ENCODE assay signal across 1 cellular context in genomic region chr20:12925214-12925755, GRCh38.
TF ChIP-seq lines count a peak whose summit lies in the region.

No MANE protein-coding gene starts in this region.

TF ChIP-seq in GM12878, 131 proteins besides CTCF, POLR2A, EP300 and RAD21 (continued from another document):
- TF ChIP-seq E2F8 (IDR thresholded peaks at IDR 0.05; ENCODE audit: low read depth, partially characterized antibody) (no peak), KDM1A (IDR thresholded peaks at IDR 0.05; ENCODE audit: borderline replicate concordance) (no peak), ZNF207 (IDR thresholded peaks at IDR 0.05; ENCODE audit: borderline replicate concordance) (no peak), E4F1 (IDR thresholded peaks at IDR 0.05; ENCODE audit: borderline replicate concordance, partially characterized antibody) (no peak), FOXM1 (IDR thresholded peaks at IDR 0.05; ENCODE audit: low read depth, low read length) (no peak), KLF5 (IDR thresholded peaks at IDR 0.05; ENCODE audit: partially characterized antibody) (no peak), FOS (IDR thresholded peaks at IDR 0.05; ENCODE audit: borderline replicate concordance, extremely low read depth, insufficient read length) (no peak), CEBPZ (IDR thresholded peaks at IDR 0.05; ENCODE audit: low read depth, low read length) (no peak), TCF12 (IDR thresholded peaks at IDR 0.05; ENCODE audit: low read depth, low read length) (0 out of 2 replicates have a peak, but pooled peaks have one; percentile 47), TAF1 (IDR thresholded peaks at IDR 0.05; ENCODE audit: borderline replicate concordance, low read depth, low read length) (no peak), BHLHE40 (IDR thresholded peaks at IDR 0.05; ENCODE audit: borderline replicate concordance in 1 of 2, low read depth in 2 of 2, low read length in 1 of 2) (no peak), POU2F2 (IDR thresholded peaks at IDR 0.05; ENCODE audit: borderline replicate concordance, low read depth, low read length) (no peak), ZNF622 (IDR thresholded peaks at IDR 0.05) (no peak), NR2C2 (IDR thresholded peaks at IDR 0.05; ENCODE audit: borderline replicate concordance, control insufficient read depth, insufficient read length, low read depth) (no peak), BCL11A (IDR thresholded peaks at IDR 0.05; ENCODE audit: low read depth, low read length) (no peak), USF2 (IDR thresholded peaks at IDR 0.05; ENCODE audit: borderline replicate concordance, low read depth, low read length) (no peak), SMAD1 (IDR thresholded peaks at IDR 0.05; ENCODE audit: low read depth, partially characterized antibody) (no peak), MYC (IDR thresholded peaks at IDR 0.05; ENCODE audit: insufficient read depth, insufficient read length, insufficient replicate concordance, low read length, severe bottlenecking) (no peak), MYB (IDR thresholded peaks at IDR 0.05; ENCODE audit: borderline replicate concordance, low read depth, low read length) (no peak), IRF4 (IDR thresholded peaks at IDR 0.05; ENCODE audit: low read depth, low read length) (peak; percentile 66)
